20 cellular contexts compared by ENCODE assay signal in the genomic region with DNA sequence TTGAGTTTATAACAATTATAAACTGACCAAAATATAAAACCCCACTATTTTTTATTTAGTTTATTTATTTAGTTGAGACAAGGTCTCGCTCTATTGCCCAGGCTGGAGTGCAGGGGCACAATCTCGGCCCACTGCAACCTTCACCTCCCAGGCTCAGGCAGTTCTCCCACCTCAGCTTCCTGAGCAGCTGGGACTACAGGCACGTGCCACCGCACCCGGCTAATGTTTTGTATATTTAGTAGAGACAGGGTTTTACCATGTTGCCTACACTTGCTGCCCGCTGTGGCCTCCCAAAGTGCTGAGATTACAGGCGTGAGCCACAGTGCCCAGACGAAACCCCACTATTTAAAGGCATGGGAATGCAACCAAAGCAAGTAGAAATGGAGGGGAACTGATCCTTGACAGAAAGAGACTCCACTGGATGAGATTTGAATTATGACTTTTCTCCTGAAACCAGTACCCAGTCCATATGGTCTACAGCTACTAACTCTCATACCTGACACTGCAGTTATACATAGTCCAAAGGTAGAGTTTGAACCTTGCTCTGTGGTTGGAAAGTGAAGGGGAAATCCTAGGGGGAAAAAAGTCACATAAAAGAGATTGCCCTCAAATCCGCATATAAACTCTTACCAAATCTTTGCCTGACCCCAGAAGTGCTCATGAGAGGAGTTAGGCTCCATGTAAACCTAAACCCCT. TPM values are rescaled to one million over a fixed set of nuclear protein-coding genes. Genes with fewer than 3 reads are reported as not detected.
A peak's percentile ranks its signal among the peaks of the same experiment; 100 is the strongest.
DNase-seq lines count a peak whose midpoint lies in the region; ATAC-seq, FAIRE-seq and TF ChIP-seq lines count a peak whose summit lies in the region.
"Had no signal": no experiment of that assay in that cellular context is flagged by ENCODE, and none has a peak within 500 bp of the region (broad histone marks: within the 10 kb centered on the region; RNA-seq: fewer than 3 reads in every experiment).

No MANE protein-coding gene starts in this region.

- H2AFZ ChIP-seq in endothelial cell of umbilical vein (ENCODE audit: low read depth, low read length): no peak overlapping the region

- H4K20me1 ChIP-seq in BLaER1 treated with 17β-estradiol and CSF1 and Interleukin-3, amounts not matched to agents 10 nM and 100 nM: peaks cover 39 to 100% (median 82%) of the 10 kb centered on the region in 11 experiments; a peak in 21 of 22 replicates
- H4K20me1 ChIP-seq in endothelial cell of umbilical vein (replicated peaks; ENCODE audit: control insufficient read depth, extremely low read depth, insufficient read depth, low read length): peaks cover 20% of the 10 kb centered on the region

- no peak for DNase-seq in activated CD8-positive, alpha-beta T cell treated with anti-CD3 and anti-CD28 coated beads for 36 hours
- no peak for DNase-seq in activated CD8-positive, alpha-beta T cell treated with anti-CD3 and anti-CD28 coated beads, Interleukin-2, amount 10 ng/mL, durations not matched to agents 7 days and 5 days
- DNase-seq in T-helper 17 cell (no peak), endothelial cell of umbilical vein (ENCODE audit: low read depth, low spot score) (no peak), NCI-H2196 treated with DMSO at 0.1 percent for 48 hours (lab: John Stamatoyannopoulos, UW; ENCODE audit: unreplicated experiment) (no peak)
- DNase-seq: H7, HFFc6, NCI-H1417 treated with DMSO at 0.1 percent for 48 hours, NCI-H187 treated with DMSO at 0.1 percent for 48 hours, NCI-H345, NCI-H526, PC-3, RPMI8226, SIG-M5 had no signal

- peak overlapping the region; percentile 50 for H3K27ac Mint-ChIP-seq in activated CD8-positive, alpha-beta T cell treated with anti-CD3 and anti-CD28 coated beads for 36 hours
- no peak overlapping the region for H3K27ac Mint-ChIP-seq in activated CD8-positive, alpha-beta T cell treated with anti-CD3 and anti-CD28 coated beads, Interleukin-2, amount 10 ng/mL, durations not matched to agents 7 days and 5 days
- peak overlapping the region; percentile 0 for H3K27ac Mint-ChIP-seq in T-helper 17 cell
- H3K27ac Mint-ChIP-seq: B cell, HFFc6 had no signal

- peaks cover 21% of the 10 kb centered on the region for H3K9me3 Mint-ChIP-seq in activated CD8-positive, alpha-beta T cell treated with anti-CD3 and anti-CD28 coated beads for 36 hours
- H3K9me3 Mint-ChIP-seq in activated CD8-positive, alpha-beta T cell treated with anti-CD3 and anti-CD28 coated beads, Interleukin-2, amount 10 ng/mL, durations not matched to agents 7 days and 5 days (ENCODE audit: insufficient read depth): peaks cover 31% of the 10 kb centered on the region

- peaks cover 3 to 51% (median 23%) of the 10 kb centered on the region in 10 experiments; a peak in 16 of 20 replicates for H3K4me1 ChIP-seq in BLaER1 treated with 17β-estradiol and CSF1 and Interleukin-3, amounts not matched to agents 10 nM and 100 nM
- peaks cover 25% of the 10 kb centered on the region for H3K4me1 ChIP-seq in endothelial cell of umbilical vein (ENCODE audit: control insufficient read depth, extremely low read depth, insufficient read depth, low read length)

- intact Hi-C loops in activated CD8-positive, alpha-beta T cell treated with anti-CD3 and anti-CD28 coated beads for 36 hours (cut with micrococcal nuclease): no loop called here
- intact Hi-C loops in endothelial cell of umbilical vein (cut with micrococcal nuclease): no loop called here

- H3K36me3 Mint-ChIP-seq in activated CD8-positive, alpha-beta T cell treated with anti-CD3 and anti-CD28 coated beads for 36 hours (ENCODE audit: low read depth): peaks cover 61% of the 10 kb centered on the region
- H3K36me3 Mint-ChIP-seq in activated CD8-positive, alpha-beta T cell treated with anti-CD3 and anti-CD28 coated beads, Interleukin-2, amount 10 ng/mL, durations not matched to agents 7 days and 5 days (ENCODE audit: low read depth): peaks cover 59% of the 10 kb centered on the region
- peaks cover 3% of the 10 kb centered on the region for H3K36me3 Mint-ChIP-seq in T-helper 17 cell (ENCODE audit: low read depth)

- FAIRE-seq in endothelial cell of umbilical vein (lab: Jason Lieb, UNC): no peak
- FAIRE-seq: D721Med had no signal

- peak overlapping the region in 6 of 11 experiments; percentile 38 to 69 (median 42); a peak in 11 of 22 replicates for H3K4me2 ChIP-seq in BLaER1 treated with 17β-estradiol and CSF1 and Interleukin-3, amounts not matched to agents 10 nM and 100 nM
- H3K4me2 ChIP-seq in endothelial cell of umbilical vein (ENCODE audit: insufficient read depth, low read length): peak overlapping the region; percentile 70
- H3K4me2 ChIP-seq: KMS-11 had no signal

- peak overlapping the region in 5 of 11 experiments; percentile 21 to 43 (median 29); a peak in 5 of 22 replicates for H3K27ac ChIP-seq in BLaER1 treated with 17β-estradiol and CSF1 and Interleukin-3, amounts not matched to agents 10 nM and 100 nM
- H3K27ac ChIP-seq in endothelial cell of umbilical vein (ENCODE audit: insufficient read depth, low read depth, low read length): no peak overlapping the region
- H3K27ac ChIP-seq: KMS-11 had no signal

- TF ChIP-seq CTCF in activated CD8-positive, alpha-beta T cell treated with anti-CD3 and anti-CD28 coated beads for 36 hours (IDR thresholded peaks at IDR 0.05): no peak
- TF ChIP-seq CTCF in endothelial cell of umbilical vein (IDR thresholded peaks at IDR 0.05; ENCODE audit: extremely low read depth in 1 of 2, insufficient read depth in 1 of 2, low read depth in 1 of 2, low read length in 2 of 2): no peak

- POLR2A ChIA-PET in activated CD8-positive, alpha-beta T cell treated with anti-CD3 and anti-CD28 coated beads for 36 hours (lab: Charles Lee): interaction anchor here (0.6 to 1.5 kb wide), 6 partner anchors 9 to 150 kb away, joined by 3 to 6 read pairs (median 4); no protein-coding TSS in a partner anchor
- POLR2A ChIA-PET in activated CD8-positive, alpha-beta T cell treated with anti-CD3 and anti-CD28 coated beads, Interleukin-2, amount 10 ng/mL, durations not matched to agents 7 days and 5 days (lab: Charles Lee): interaction anchor here (1.0 to 1.2 kb wide), 3 partner anchors 9 to 12 kb away, joined by 3 to 4 read pairs (median 3); partner anchors contain the start of gene LRRC8C
- POLR2A ChIA-PET in endothelial cell of umbilical vein (lab: Charles Lee): no interaction called here

- CTCF ChIA-PET in activated CD8-positive, alpha-beta T cell treated with anti-CD3 and anti-CD28 coated beads for 36 hours (lab: Charles Lee): interaction anchor here (0.7 to 2.5 kb wide), 3 partner anchors 12 to 119 kb away, joined by 3 to 9 read pairs (median 6); partner anchors contain the start of gene LRRC8C
- CTCF ChIA-PET in activated CD8-positive, alpha-beta T cell treated with anti-CD3 and anti-CD28 coated beads, Interleukin-2, amount 10 ng/mL, durations not matched to agents 7 days and 5 days (lab: Charles Lee): interaction anchor here (1.0 to 2.7 kb wide), 3 partner anchors 9 to 119 kb away, joined by 3 to 6 read pairs (median 6); no protein-coding TSS in a partner anchor
- CTCF ChIA-PET in endothelial cell of umbilical vein (lab: Charles Lee): interaction anchor here (1.3 kb wide), 2 partner anchors 12 to 119 kb away, joined by 3 to 6 read pairs; partner anchors contain the start of gene LRRC8C

- TF ChIP-seq POLR2A in endothelial cell of umbilical vein (IDR thresholded peaks at IDR 0.05; ENCODE audit: low read depth, low read length): no peak

- H3K9me1 ChIP-seq in endothelial cell of umbilical vein (replicated peaks; ENCODE audit: control insufficient read depth, extremely low read depth, insufficient read depth, low read length): no peaks in the 10 kb centered on the region

- H3K9ac ChIP-seq in BLaER1 treated with 17β-estradiol and CSF1 and Interleukin-3, amounts not matched to agents 10 nM and 100 nM: peak overlapping the region in 2 of 11 experiments; percentile 41 to 43; a peak in 2 of 22 replicates
- H3K9ac ChIP-seq in endothelial cell of umbilical vein (replicated peaks; ENCODE audit: extremely low read depth, insufficient read depth, low read length): no peak overlapping the region
- H3K9ac ChIP-seq: KMS-11 had no signal

- H3K4me3 Mint-ChIP-seq in activated CD8-positive, alpha-beta T cell treated with anti-CD3 and anti-CD28 coated beads for 36 hours: no peak overlapping the region
- H3K4me3 Mint-ChIP-seq in activated CD8-positive, alpha-beta T cell treated with anti-CD3 and anti-CD28 coated beads, Interleukin-2, amount 10 ng/mL, durations not matched to agents 7 days and 5 days: no peak overlapping the region
- H3K4me3 Mint-ChIP-seq in T-helper 17 cell: no peak overlapping the region
- H3K4me3 Mint-ChIP-seq: B cell, HFFc6 had no signal

- peaks cover 8 to 100% (median 87%) of the 10 kb centered on the region in 11 experiments; a peak in 21 of 22 replicates for H3K36me3 ChIP-seq in BLaER1 treated with 17β-estradiol and CSF1 and Interleukin-3, amounts not matched to agents 10 nM and 100 nM
- H3K36me3 ChIP-seq in endothelial cell of umbilical vein (ENCODE audit: control insufficient read depth in 2 of 2, extremely low read depth in 1 of 2, insufficient read depth in 2 of 2, low read length in 2 of 2): peaks cover 0 to 2% of the 10 kb centered on the region in 2 experiments

- H3K27me3 ChIP-seq in BLaER1 treated with 17β-estradiol and CSF1 and Interleukin-3, amounts not matched to agents 10 nM and 100 nM: no peaks in the 10 kb centered on the region
- no peaks in the 10 kb centered on the region for H3K27me3 ChIP-seq in endothelial cell of umbilical vein (ENCODE audit: control insufficient read depth in 2 of 2, insufficient read depth in 2 of 2, low read length in 2 of 2)

- H3K4me1 Mint-ChIP-seq in activated CD8-positive, alpha-beta T cell treated with anti-CD3 and anti-CD28 coated beads for 36 hours (ENCODE audit: low read depth): peaks cover 65% of the 10 kb centered on the region
- H3K4me1 Mint-ChIP-seq in activated CD8-positive, alpha-beta T cell treated with anti-CD3 and anti-CD28 coated beads, Interleukin-2, amount 10 ng/mL, durations not matched to agents 7 days and 5 days (ENCODE audit: low read depth): peaks cover 56% of the 10 kb centered on the region
- peaks cover 35% of the 10 kb centered on the region for H3K4me1 Mint-ChIP-seq in T-helper 17 cell

- peaks cover 97% of the 10 kb centered on the region for H3K79me2 ChIP-seq in endothelial cell of umbilical vein (ENCODE audit: control insufficient read depth, insufficient read depth, low read length)

- dilution Hi-C loops in endothelial cell of umbilical vein (cut with MboI; ENCODE audit: extremely low pct_ligation_motif_present, low sequenced_read_pairs): no loop called here

- ATAC-seq in activated CD8-positive, alpha-beta T cell treated with anti-CD3 and anti-CD28 coated beads for 36 hours: no peak
- no peak for ATAC-seq in activated CD8-positive, alpha-beta T cell treated with anti-CD3 and anti-CD28 coated beads, Interleukin-2, amount 10 ng/mL, durations not matched to agents 7 days and 5 days
- ATAC-seq in T-helper 17 cell (no peak), HG02642 (IDR thresholded peaks at IDR 0.05; ENCODE audit: poor library complexity, unreplicated experiment) (no peak), GM19023 (IDR thresholded peaks at IDR 0.05; ENCODE audit: unreplicated experiment) (no peak)
- ATAC-seq: PC-3 had no signal

- H3K9me3 ChIP-seq in BLaER1 treated with 17β-estradiol and CSF1 and Interleukin-3, amounts not matched to agents 10 nM and 100 nM (replicated peaks in 1 of 11): peaks cover 25 to 59% (median 49%) of the 10 kb centered on the region in 11 experiments
- no peaks in the 10 kb centered on the region for H3K9me3 ChIP-seq in T-helper 17 cell (ENCODE audit: control insufficient read depth, low read length, poor library complexity, severe bottlenecking)
- peaks cover 2% of the 10 kb centered on the region for H3K9me3 ChIP-seq in endothelial cell of umbilical vein (replicated peaks; ENCODE audit: control insufficient read depth, insufficient read depth, low read length)

- H3K4me3 ChIP-seq in BLaER1 treated with 17β-estradiol and CSF1 and Interleukin-3, amounts not matched to agents 10 nM and 100 nM: peak overlapping the region in 1 of 10 experiments; percentile 17; a peak in 2 of 20 replicates
- H3K4me3 ChIP-seq in endothelial cell of umbilical vein (replicated peaks in 1 of 3; ENCODE audit: insufficient read depth in 1 of 3, low read depth in 1 of 3, low read length in 3 of 3): no peak overlapping the region

- BruUV-seq in endothelial cell of umbilical vein (replicated peaks; lab: Mats Ljungman, UMichigan): no TSS peak

- no peaks in the 10 kb centered on the region for H3K27me3 Mint-ChIP-seq in activated CD8-positive, alpha-beta T cell treated with anti-CD3 and anti-CD28 coated beads for 36 hours
- H3K27me3 Mint-ChIP-seq in activated CD8-positive, alpha-beta T cell treated with anti-CD3 and anti-CD28 coated beads, Interleukin-2, amount 10 ng/mL, durations not matched to agents 7 days and 5 days (ENCODE audit: low read depth): no peaks in the 10 kb centered on the region
- no peaks in the 10 kb centered on the region for H3K27me3 Mint-ChIP-seq in T-helper 17 cell
- H3K27me3 Mint-ChIP-seq: B cell had no signal

RNA-seq across cellular contexts. Expression of gene LRRC8C, which starts 11.3 kb away (rescaled TPM):
- 10 to 100 TPM; 34.4 to 37.4 TPM for total RNA-seq in activated CD8-positive, alpha-beta T cell treated with anti-CD3 and anti-CD28 coated beads for 36 hours
- 10 to 100 TPM; 32.9 to 35.0 TPM for total RNA-seq in activated CD8-positive, alpha-beta T cell treated with anti-CD3 and anti-CD28 coated beads, Interleukin-2, amount 10 ng/mL, durations not matched to agents 7 days and 5 days
- total RNA-seq in T-helper 17 cell (10 to 100 TPM; 46.0 to 52.4 TPM), endothelial cell of umbilical vein (40.6 and 51.5 TPM in 2 replicates)
- 30.7 and 33.6 TPM in 2 replicates for polyA plus RNA-seq in endothelial cell of umbilical vein
- 32.7 and 35.8 TPM in 2 replicates for polyA plus RNA-seq in endothelial cell of umbilical vein (2011; cell fraction: cytosol; rRNA removed)
- 35.7 and 39.2 TPM in 2 replicates for polyA plus RNA-seq in endothelial cell of umbilical vein (2011; cell fraction: nucleus; rRNA removed)
- 23.4 and 35.1 TPM in 2 replicates for polyA plus RNA-seq in endothelial cell of umbilical vein (2012)
- 68.3 and 69.0 TPM in 2 replicates for polyA minus RNA-seq in endothelial cell of umbilical vein
- 2.2 TPM for polyA minus RNA-seq in endothelial cell of umbilical vein (2011; cell fraction: cytosol; rRNA and poly(A)+ RNA removed)
- 52.4 and 74.1 TPM in 2 replicates for polyA minus RNA-seq in endothelial cell of umbilical vein (2011; cell fraction: nucleus; rRNA and poly(A)+ RNA removed)
